Comparison of ENCODE assay signal across 1 cellular context in genomic region chr10:7611909-7612308, GRCh38.
TF ChIP-seq lines count a peak whose summit lies in the region.

No MANE protein-coding gene starts in this region.

TF ChIP-seq in SK-N-SH, 30 proteins besides CTCF, POLR2A, EP300 and RAD21 (continued from another document):
- TF ChIP-seq PBX3 (IDR thresholded peaks at IDR 0.05), result no peak
- TF ChIP-seq, protein P1, sequence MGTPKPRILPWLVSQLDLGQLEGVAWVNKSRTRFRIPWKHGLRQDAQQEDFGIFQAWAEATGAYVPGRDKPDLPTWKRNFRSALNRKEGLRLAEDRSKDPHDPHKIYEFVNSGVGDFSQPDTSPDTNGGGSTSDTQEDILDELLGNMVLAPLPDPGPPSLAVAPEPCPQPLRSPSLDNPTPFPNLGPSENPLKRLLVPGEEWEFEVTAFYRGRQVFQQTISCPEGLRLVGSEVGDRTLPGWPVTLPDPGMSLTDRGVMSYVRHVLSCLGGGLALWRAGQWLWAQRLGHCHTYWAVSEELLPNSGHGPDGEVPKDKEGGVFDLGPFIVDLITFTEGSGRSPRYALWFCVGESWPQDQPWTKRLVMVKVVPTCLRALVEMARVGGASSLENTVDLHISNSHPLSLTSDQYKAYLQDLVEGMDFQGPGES (IDR thresholded peaks at IDR 0.05; ENCODE audit: low read depth, low read length), result no peak
- TF ChIP-seq REST (IDR thresholded peaks at IDR 0.05; ENCODE audit: low read depth, low read length), result no peak
